2 cellular contexts compared by ENCODE assay signal in the genomic region with DNA sequence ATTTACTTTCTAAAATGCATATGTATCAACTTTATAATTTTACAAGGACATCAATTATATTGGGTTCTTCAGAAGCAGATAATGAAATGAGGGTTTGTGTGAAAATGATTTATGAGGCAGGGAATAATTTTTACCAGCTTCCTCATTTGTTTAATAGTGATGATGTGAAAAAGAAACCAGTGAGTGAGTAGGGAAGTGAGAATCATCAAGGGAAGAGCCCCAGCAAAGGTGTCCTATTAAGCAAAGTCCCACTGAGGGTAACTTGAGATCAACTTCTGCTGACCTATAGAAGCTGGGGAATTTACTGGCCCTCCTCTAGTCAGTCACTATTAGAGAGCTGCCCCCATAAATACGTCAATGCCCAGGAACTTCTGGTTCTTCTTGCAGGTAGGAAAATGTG.
A peak's percentile ranks its signal among the peaks of the same experiment; 100 is the strongest.
TF ChIP-seq lines count a peak whose summit lies in the region.

No MANE protein-coding gene starts in this region.

TF ChIP-seq in GM12878, 131 proteins besides CTCF, POLR2A, EP300 and RAD21 (continued from another document and continues in another):
- no peak for TF ChIP-seq ZNF274 (IDR thresholded peaks at IDR 0.05; ENCODE audit: insufficient read depth, insufficient read length)
- TF ChIP-seq ZNF217 (IDR thresholded peaks at IDR 0.05), result peak; percentile 59; the same call in 1 of the 2 replicates
- TF ChIP-seq NBN (IDR thresholded peaks at IDR 0.05), result 0 out of 2 replicates have a peak, but pooled peaks have one; percentile 41
- TF ChIP-seq ZNF24 (IDR thresholded peaks at IDR 0.05), result peak; percentile 44; the same call in 1 of the 2 replicates
- TF ChIP-seq HDGF (IDR thresholded peaks at IDR 0.05), result no peak
- TF ChIP-seq, protein P1, sequence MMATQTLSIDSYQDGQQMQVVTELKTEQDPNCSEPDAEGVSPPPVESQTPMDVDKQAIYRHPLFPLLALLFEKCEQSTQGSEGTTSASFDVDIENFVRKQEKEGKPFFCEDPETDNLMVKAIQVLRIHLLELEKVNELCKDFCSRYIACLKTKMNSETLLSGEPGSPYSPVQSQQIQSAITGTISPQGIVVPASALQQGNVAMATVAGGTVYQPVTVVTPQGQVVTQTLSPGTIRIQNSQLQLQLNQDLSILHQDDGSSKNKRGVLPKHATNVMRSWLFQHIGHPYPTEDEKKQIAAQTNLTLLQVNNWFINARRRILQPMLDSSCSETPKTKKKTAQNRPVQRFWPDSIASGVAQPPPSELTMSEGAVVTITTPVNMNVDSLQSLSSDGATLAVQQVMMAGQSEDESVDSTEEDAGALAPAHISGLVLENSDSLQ (IDR thresholded peaks at IDR 0.05), result peak; percentile 72
- peak; percentile 96 for TF ChIP-seq MTA2 (IDR thresholded peaks at IDR 0.05; ENCODE audit: low read depth)
- TF ChIP-seq NRF1 (conservative IDR thresholded peaks at IDR 0.05; ENCODE audit: low read depth, low read length), result no peak
- TF ChIP-seq, protein P2, sequence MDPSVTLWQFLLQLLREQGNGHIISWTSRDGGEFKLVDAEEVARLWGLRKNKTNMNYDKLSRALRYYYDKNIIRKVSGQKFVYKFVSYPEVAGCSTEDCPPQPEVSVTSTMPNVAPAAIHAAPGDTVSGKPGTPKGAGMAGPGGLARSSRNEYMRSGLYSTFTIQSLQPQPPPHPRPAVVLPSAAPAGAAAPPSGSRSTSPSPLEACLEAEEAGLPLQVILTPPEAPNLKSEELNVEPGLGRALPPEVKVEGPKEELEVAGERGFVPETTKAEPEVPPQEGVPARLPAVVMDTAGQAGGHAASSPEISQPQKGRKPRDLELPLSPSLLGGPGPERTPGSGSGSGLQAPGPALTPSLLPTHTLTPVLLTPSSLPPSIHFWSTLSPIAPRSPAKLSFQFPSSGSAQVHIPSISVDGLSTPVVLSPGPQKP (IDR thresholded peaks at IDR 0.05; ENCODE audit: low read depth, low read length), result no peak
- 0 out of 2 replicates have a peak, but pooled peaks have one; percentile 18 for TF ChIP-seq GATAD2B (conservative IDR thresholded peaks at IDR 0.05; ENCODE audit: low read depth)
- TF ChIP-seq CREB1 (IDR thresholded peaks at IDR 0.05; ENCODE audit: low read depth), result no peak
- TF ChIP-seq, protein P3, sequence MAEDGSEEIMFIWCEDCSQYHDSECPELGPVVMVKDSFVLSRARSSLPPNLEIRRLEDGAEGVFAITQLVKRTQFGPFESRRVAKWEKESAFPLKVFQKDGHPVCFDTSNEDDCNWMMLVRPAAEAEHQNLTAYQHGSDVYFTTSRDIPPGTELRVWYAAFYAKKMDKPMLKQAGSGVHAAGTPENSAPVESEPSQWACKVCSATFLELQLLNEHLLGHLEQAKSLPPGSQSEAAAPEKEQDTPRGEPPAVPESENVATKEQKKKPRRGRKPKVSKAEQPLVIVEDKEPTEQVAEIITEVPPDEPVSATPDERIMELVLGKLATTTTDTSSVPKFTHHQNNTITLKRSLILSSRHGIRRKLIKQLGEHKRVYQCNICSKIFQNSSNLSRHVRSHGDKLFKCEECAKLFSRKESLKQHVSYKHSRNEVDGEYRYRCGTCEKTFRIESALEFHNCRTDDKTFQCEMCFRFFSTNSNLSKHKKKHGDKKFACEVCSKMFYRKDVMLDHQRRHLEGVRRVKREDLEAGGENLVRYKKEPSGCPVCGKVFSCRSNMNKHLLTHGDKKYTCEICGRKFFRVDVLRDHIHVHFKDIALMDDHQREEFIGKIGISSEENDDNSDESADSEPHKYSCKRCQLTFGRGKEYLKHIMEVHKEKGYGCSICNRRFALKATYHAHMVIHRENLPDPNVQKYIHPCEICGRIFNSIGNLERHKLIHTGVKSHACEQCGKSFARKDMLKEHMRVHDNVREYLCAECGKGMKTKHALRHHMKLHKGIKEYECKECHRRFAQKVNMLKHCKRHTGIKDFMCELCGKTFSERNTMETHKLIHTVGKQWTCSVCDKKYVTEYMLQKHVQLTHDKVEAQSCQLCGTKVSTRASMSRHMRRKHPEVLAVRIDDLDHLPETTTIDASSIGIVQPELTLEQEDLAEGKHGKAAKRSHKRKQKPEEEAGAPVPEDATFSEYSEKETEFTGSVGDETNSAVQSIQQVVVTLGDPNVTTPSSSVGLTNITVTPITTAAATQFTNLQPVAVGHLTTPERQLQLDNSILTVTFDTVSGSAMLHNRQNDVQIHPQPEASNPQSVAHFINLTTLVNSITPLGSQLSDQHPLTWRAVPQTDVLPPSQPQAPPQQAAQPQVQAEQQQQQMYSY (CRISPR knock-in tag; IDR thresholded peaks at IDR 0.05), result no peak
- no peak for TF ChIP-seq SMAD1 (IDR thresholded peaks at IDR 0.05; ENCODE audit: low read depth, partially characterized antibody)
- TF ChIP-seq, protein P4, sequence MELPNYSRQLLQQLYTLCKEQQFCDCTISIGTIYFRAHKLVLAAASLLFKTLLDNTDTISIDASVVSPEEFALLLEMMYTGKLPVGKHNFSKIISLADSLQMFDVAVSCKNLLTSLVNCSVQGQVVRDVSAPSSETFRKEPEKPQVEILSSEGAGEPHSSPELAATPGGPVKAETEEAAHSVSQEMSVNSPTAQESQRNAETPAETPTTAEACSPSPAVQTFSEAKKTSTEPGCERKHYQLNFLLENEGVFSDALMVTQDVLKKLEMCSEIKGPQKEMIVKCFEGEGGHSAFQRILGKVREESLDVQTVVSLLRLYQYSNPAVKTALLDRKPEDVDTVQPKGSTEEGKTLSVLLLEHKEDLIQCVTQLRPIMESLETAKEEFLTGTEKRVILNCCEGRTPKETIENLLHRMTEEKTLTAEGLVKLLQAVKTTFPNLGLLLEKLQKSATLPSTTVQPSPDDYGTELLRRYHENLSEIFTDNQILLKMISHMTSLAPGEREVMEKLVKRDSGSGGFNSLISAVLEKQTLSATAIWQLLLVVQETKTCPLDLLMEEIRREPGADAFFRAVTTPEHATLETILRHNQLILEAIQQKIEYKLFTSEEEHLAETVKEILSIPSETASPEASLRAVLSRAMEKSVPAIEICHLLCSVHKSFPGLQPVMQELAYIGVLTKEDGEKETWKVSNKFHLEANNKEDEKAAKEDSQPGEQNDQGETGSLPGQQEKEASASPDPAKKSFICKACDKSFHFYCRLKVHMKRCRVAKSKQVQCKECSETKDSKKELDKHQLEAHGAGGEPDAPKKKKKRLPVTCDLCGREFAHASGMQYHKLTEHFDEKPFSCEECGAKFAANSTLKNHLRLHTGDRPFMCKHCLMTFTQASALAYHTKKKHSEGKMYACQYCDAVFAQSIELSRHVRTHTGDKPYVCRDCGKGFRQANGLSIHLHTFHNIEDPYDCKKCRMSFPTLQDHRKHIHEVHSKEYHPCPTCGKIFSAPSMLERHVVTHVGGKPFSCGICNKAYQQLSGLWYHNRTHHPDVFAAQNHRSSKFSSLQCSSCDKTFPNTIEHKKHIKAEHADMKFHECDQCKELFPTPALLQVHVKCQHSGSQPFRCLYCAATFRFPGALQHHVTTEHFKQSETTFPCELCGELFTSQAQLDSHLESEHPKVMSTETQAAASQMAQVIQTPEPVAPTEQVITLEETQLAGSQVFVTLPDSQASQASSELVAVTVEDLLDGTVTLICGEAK (IDR thresholded peaks at IDR 0.05; ENCODE audit: borderline replicate concordance), result no peak
- no peak for TF ChIP-seq NFXL1 (IDR thresholded peaks at IDR 0.05; ENCODE audit: borderline replicate concordance)
- no peak for TF ChIP-seq FOS (IDR thresholded peaks at IDR 0.05; ENCODE audit: borderline replicate concordance, extremely low read depth, insufficient read length)

TF ChIP-seq in HepG2, 621 proteins besides CTCF, POLR2A, EP300 and RAD21 (continued from another document and continues in another):
- TF ChIP-seq, protein P5, sequence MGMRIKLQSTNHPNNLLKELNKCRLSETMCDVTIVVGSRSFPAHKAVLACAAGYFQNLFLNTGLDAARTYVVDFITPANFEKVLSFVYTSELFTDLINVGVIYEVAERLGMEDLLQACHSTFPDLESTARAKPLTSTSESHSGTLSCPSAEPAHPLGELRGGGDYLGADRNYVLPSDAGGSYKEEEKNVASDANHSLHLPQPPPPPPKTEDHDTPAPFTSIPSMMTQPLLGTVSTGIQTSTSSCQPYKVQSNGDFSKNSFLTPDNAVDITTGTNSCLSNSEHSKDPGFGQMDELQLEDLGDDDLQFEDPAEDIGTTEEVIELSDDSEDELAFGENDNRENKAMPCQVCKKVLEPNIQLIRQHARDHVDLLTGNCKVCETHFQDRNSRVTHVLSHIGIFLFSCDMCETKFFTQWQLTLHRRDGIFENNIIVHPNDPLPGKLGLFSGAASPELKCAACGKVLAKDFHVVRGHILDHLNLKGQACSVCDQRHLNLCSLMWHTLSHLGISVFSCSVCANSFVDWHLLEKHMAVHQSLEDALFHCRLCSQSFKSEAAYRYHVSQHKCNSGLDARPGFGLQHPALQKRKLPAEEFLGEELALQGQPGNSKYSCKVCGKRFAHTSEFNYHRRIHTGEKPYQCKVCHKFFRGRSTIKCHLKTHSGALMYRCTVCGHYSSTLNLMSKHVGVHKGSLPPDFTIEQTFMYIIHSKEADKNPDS (CRISPR knock-in tag; IDR thresholded peaks at IDR 0.05), result no peak
- TF ChIP-seq REXO4 (CRISPR knock-in tag; IDR thresholded peaks at IDR 0.05; ENCODE audit: borderline replicate concordance), result no peak
- TF ChIP-seq ARNTL (CRISPR knock-in tag; IDR thresholded peaks at IDR 0.05), result no peak
- TF ChIP-seq, protein P6, sequence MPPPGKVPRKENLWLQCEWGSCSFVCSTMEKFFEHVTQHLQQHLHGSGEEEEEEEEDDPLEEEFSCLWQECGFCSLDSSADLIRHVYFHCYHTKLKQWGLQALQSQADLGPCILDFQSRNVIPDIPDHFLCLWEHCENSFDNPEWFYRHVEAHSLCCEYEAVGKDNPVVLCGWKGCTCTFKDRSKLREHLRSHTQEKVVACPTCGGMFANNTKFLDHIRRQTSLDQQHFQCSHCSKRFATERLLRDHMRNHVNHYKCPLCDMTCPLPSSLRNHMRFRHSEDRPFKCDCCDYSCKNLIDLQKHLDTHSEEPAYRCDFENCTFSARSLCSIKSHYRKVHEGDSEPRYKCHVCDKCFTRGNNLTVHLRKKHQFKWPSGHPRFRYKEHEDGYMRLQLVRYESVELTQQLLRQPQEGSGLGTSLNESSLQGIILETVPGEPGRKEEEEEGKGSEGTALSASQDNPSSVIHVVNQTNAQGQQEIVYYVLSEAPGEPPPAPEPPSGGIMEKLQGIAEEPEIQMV (CRISPR knock-in tag; IDR thresholded peaks at IDR 0.05; ENCODE audit: low read depth), result no peak
- TF ChIP-seq PAF1 (CRISPR knock-in tag; IDR thresholded peaks at IDR 0.05), result no peak
- no peak for TF ChIP-seq MAF1 (CRISPR knock-in tag; IDR thresholded peaks at IDR 0.05; ENCODE audit: borderline replicate concordance)
- TF ChIP-seq, protein P7, sequence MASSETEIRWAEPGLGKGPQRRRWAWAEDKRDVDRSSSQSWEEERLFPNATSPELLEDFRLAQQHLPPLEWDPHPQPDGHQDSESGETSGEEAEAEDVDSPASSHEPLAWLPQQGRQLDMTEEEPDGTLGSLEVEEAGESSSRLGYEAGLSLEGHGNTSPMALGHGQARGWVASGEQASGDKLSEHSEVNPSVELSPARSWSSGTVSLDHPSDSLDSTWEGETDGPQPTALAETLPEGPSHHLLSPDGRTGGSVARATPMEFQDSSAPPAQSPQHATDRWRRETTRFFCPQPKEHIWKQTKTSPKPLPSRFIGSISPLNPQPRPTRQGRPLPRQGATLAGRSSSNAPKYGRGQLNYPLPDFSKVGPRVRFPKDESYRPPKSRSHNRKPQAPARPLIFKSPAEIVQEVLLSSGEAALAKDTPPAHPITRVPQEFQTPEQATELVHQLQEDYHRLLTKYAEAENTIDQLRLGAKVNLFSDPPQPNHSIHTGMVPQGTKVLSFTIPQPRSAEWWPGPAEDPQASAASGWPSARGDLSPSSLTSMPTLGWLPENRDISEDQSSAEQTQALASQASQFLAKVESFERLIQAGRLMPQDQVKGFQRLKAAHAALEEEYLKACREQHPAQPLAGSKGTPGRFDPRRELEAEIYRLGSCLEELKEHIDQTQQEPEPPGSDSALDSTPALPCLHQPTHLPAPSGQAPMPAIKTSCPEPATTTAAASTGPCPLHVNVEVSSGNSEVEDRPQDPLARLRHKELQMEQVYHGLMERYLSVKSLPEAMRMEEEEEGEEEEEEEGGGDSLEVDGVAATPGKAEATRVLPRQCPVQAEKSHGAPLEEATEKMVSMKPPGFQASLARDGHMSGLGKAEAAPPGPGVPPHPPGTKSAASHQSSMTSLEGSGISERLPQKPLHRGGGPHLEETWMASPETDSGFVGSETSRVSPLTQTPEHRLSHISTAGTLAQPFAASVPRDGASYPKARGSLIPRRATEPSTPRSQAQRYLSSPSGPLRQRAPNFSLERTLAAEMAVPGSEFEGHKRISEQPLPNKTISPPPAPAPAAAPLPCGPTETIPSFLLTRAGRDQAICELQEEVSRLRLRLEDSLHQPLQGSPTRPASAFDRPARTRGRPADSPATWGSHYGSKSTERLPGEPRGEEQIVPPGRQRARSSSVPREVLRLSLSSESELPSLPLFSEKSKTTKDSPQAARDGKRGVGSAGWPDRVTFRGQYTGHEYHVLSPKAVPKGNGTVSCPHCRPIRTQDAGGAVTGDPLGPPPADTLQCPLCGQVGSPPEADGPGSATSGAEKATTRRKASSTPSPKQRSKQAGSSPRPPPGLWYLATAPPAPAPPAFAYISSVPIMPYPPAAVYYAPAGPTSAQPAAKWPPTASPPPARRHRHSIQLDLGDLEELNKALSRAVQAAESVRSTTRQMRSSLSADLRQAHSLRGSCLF (CRISPR knock-in tag; IDR thresholded peaks at IDR 0.05; ENCODE audit: borderline replicate concordance), result no peak
- TF ChIP-seq ZBTB1 (CRISPR knock-in tag; IDR thresholded peaks at IDR 0.05; ENCODE audit: borderline replicate concordance), result no peak
- no peak for TF ChIP-seq KLF15 (CRISPR knock-in tag; IDR thresholded peaks at IDR 0.05; ENCODE audit: borderline replicate concordance)
- no peak for TF ChIP-seq SATB2 (CRISPR knock-in tag; IDR thresholded peaks at IDR 0.05)
- TF ChIP-seq HOXD1 (CRISPR knock-in tag; IDR thresholded peaks at IDR 0.05), result no peak
- TF ChIP-seq, protein P8, sequence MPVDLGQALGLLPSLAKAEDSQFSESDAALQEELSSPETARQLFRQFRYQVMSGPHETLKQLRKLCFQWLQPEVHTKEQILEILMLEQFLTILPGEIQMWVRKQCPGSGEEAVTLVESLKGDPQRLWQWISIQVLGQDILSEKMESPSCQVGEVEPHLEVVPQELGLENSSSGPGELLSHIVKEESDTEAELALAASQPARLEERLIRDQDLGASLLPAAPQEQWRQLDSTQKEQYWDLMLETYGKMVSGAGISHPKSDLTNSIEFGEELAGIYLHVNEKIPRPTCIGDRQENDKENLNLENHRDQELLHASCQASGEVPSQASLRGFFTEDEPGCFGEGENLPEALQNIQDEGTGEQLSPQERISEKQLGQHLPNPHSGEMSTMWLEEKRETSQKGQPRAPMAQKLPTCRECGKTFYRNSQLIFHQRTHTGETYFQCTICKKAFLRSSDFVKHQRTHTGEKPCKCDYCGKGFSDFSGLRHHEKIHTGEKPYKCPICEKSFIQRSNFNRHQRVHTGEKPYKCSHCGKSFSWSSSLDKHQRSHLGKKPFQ (CRISPR knock-in tag; IDR thresholded peaks at IDR 0.05; ENCODE audit: insufficient replicate concordance), result no peak
- TF ChIP-seq, protein P9, sequence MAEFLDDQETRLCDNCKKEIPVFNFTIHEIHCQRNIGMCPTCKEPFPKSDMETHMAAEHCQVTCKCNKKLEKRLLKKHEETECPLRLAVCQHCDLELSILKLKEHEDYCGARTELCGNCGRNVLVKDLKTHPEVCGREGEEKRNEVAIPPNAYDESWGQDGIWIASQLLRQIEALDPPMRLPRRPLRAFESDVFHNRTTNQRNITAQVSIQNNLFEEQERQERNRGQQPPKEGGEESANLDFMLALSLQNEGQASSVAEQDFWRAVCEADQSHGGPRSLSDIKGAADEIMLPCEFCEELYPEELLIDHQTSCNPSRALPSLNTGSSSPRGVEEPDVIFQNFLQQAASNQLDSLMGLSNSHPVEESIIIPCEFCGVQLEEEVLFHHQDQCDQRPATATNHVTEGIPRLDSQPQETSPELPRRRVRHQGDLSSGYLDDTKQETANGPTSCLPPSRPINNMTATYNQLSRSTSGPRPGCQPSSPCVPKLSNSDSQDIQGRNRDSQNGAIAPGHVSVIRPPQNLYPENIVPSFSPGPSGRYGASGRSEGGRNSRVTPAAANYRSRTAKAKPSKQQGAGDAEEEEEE (CRISPR knock-in tag; IDR thresholded peaks at IDR 0.05; ENCODE audit: borderline replicate concordance), result no peak
